9 cellular contexts compared by ENCODE assay signal in the genomic region with DNA sequence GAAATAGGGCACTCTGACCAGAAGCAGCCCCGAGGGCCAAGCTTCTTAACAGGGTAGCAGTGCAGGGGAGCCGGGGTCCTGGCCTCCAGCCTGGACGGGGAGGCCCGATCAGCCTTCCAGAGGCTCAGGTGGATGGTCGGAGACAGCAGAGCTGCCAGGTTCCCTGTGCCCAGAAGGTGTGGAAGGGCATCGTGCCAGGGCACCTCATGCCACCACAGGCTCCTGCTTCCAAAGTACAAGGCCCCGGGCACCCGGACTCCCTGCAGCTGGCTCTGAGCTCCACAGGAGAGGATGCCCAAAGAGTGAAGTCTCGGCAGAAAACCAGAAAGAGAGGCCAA. TPM values are rescaled to one million over a fixed set of nuclear protein-coding genes. Genes with fewer than 3 reads are reported as not detected.
DNase-seq lines count a peak whose midpoint lies in the region; ATAC-seq, FAIRE-seq and TF ChIP-seq lines count a peak whose summit lies in the region.
"Had no signal": no experiment of that assay in that cellular context is flagged by ENCODE, and none has a peak within 500 bp of the region (broad histone marks: within the 10 kb centered on the region; RNA-seq: fewer than 3 reads in every experiment).

No MANE protein-coding gene starts in this region.

- no peak overlapping the region for H3K14ac ChIP-seq in H1 (ENCODE audit: insufficient read length)

- peaks cover 45% of the 10 kb centered on the region for H3K4me1 Mint-ChIP-seq in neural progenitor cell

- H3K4me2 ChIP-seq in OCI-LY7 (ENCODE audit: low read length) (peak overlapping the region; percentile 87), H1 (ENCODE audit: insufficient read depth in 1 of 2, low read depth in 2 of 2, low read length in 2 of 2) (no peak overlapping the region), neural progenitor cell (peak overlapping the region; percentile 25), PC-9 (no peak overlapping the region)

- H3K9me3 ChIP-seq in AG04450 (ENCODE audit: control insufficient read depth, insufficient read depth, low read length) (peaks cover 7% of the 10 kb centered on the region; the same call in 1 of the 2 replicates), OCI-LY7 (ENCODE audit: low read length) (no peaks in the 10 kb centered on the region), H1 (ENCODE audit: insufficient read depth in 2 of 2, low read depth in 1 of 2, low read length in 1 of 2) (no peaks in the 10 kb centered on the region), neural progenitor cell (ENCODE audit: low read depth) (no peaks in the 10 kb centered on the region), PC-9 (ENCODE audit: insufficient read depth, low read depth) (no peaks in the 10 kb centered on the region)

- no peak for TF ChIP-seq POLR2A in H1 (IDR thresholded peaks at IDR 0.05; ENCODE audit: control extremely low read depth in 1 of 2, low read depth in 2 of 2, low read length in 2 of 2)
- TF ChIP-seq POLR2A in GM18505 (IDR thresholded peaks at IDR 0.05; ENCODE audit: borderline replicate concordance, extremely low read depth, insufficient read depth, insufficient read length): no peak

- H3K27ac Mint-ChIP-seq in neural progenitor cell: peak overlapping the region; percentile 94

- no peak overlapping the region for H2BK120ac ChIP-seq in H1 (replicated peaks; ENCODE audit: low read depth, low read length)

- H3K4me1 ChIP-seq in OCI-LY7 (ENCODE audit: insufficient read depth, low read length, poor library complexity, severe bottlenecking) (peaks cover 100% of the 10 kb centered on the region), H1 (replicated peaks in 1 of 4; ENCODE audit: control insufficient read depth in 3 of 4, insufficient read depth in 4 of 4, low read length in 3 of 4) (peaks cover 0 to 20% (median 15%) of the 10 kb centered on the region in 4 experiments; a peak in 6 of 7 replicates), neural progenitor cell (peaks cover 37% of the 10 kb centered on the region), PC-9 (replicated peaks; ENCODE audit: insufficient read depth) (peaks cover 37% of the 10 kb centered on the region)

- H4K91ac ChIP-seq in H1 (replicated peaks; ENCODE audit: insufficient read length, low read length): no peak overlapping the region

- no peak overlapping the region for H2BK15ac ChIP-seq in H1 (ENCODE audit: low read length)

- H3K4me3 ChIP-seq in AG04450 (ENCODE audit: low read depth, low read length) (peak overlapping the region; percentile 32), OCI-LY7 (ENCODE audit: low read depth, low read length, poor library complexity, severe bottlenecking) (peak overlapping the region; percentile 59), H1 (ENCODE audit: extremely low read depth in 1 of 4, insufficient read depth in 2 of 4, low read depth in 3 of 4, low read length in 4 of 4) (no peak overlapping the region), neural progenitor cell (no peak overlapping the region), PC-9 (no peak overlapping the region)

- CTCF ChIA-PET in AG04450 (lab: Charles Lee): interaction anchor here (0.6 to 2.8 kb wide), 7 partner anchors 14 to 133 kb away, joined by 3 to 19 read pairs (median 4); a partner anchor contains a TSS
- CTCF ChIA-PET in OCI-LY7 (lab: Charles Lee; ENCODE audit: unreplicated experiment): interaction anchor here (0.5 to 2.8 kb wide), 7 partner anchors 9 to 175 kb away, joined by 3 to 20 read pairs (median 4); a partner anchor contains a TSS
- CTCF ChIA-PET in H1 (lab: Charles Lee; ENCODE audit: partially characterized antibody): interaction anchor here (1.4 to 32.3 kb wide), 6 partner anchors 13 to 151 kb away, joined by 3 to 1058 read pairs (median 6); a partner anchor contains a TSS
- CTCF ChIA-PET in PC-9 (lab: Charles Lee): interaction anchor here (0.5 to 2.2 kb wide), 7 partner anchors 9 to 579 kb away, joined by 3 to 12 read pairs (median 3); a partner anchor contains a TSS

- TF ChIP-seq EP300 in H1 (IDR thresholded peaks at IDR 0.05; ENCODE audit: borderline replicate concordance in 1 of 2, low read depth in 2 of 2, low read length in 2 of 2): no peak

- peak overlapping the region; percentile 71; the same call in 1 of the 2 replicates for H2BK5ac ChIP-seq in H1 (ENCODE audit: low read depth, low read length)

- no peak overlapping the region; the same call in 1 of the 2 replicates for H3K18ac ChIP-seq in H1 (ENCODE audit: extremely low read depth, low read length)

- ATAC-seq in HG03442 (IDR thresholded peaks at IDR 0.05; ENCODE audit: unreplicated experiment): no peak
- no peak for ATAC-seq in GM18505 (IDR thresholded peaks at IDR 0.05; ENCODE audit: unreplicated experiment)

- H2AFZ ChIP-seq in OCI-LY7 (ENCODE audit: low read length) (no peak overlapping the region), H1 (ENCODE audit: low read length) (no peak overlapping the region), neural progenitor cell (replicated peaks) (no peak overlapping the region), PC-9 (no peak overlapping the region)

- no peaks in the 10 kb centered on the region for H3K23me2 ChIP-seq in H1 (ENCODE audit: low read depth, low read length)

- no peak overlapping the region for H3K56ac ChIP-seq in H1 (replicated peaks; ENCODE audit: insufficient read length, low read depth, low read length)

- no peak for TF ChIP-seq CTCF in AG04450 (IDR thresholded peaks at IDR 0.05; ENCODE audit: low read depth, low read length)
- TF ChIP-seq CTCF in OCI-LY7 (conservative IDR thresholded peaks at IDR 0.05; ENCODE audit: low read length): no peak
- TF ChIP-seq CTCF in H1 (IDR thresholded peaks at IDR 0.05; ENCODE audit: control extremely low read depth in 1 of 3, insufficient read depth in 1 of 3, low read depth in 1 of 3, low read length in 3 of 3): no peak
- TF ChIP-seq CTCF in neural progenitor cell (IDR thresholded peaks at IDR 0.05): no peak
- TF ChIP-seq CTCF in PC-9 (conservative IDR thresholded peaks at IDR 0.05): no peak

- peaks cover 10% of the 10 kb centered on the region for H3K79me1 ChIP-seq in H1 (ENCODE audit: low read depth, low read length)

- H3K27me3 ChIP-seq in AG04450 (ENCODE audit: control insufficient read depth, insufficient read depth, low read length) (no peaks in the 10 kb centered on the region), H1 (replicated peaks in 1 of 4; ENCODE audit: control insufficient read depth in 3 of 4, extremely low read depth in 1 of 4, insufficient read depth in 3 of 4, low read length in 3 of 4) (no peaks in the 10 kb centered on the region), neural progenitor cell (no peaks in the 10 kb centered on the region), PC-9 (ENCODE audit: insufficient read depth, low read depth) (no peaks in the 10 kb centered on the region)

- H4K5ac ChIP-seq in H1 (ENCODE audit: insufficient read length, low read depth, low read length): no peak overlapping the region

- H3K27ac ChIP-seq in AG04450 (ENCODE audit: low read depth, low read length): peak overlapping the region; percentile 99
- H3K27ac ChIP-seq in OCI-LY7 (ENCODE audit: low read depth, low read length, poor library complexity, severe bottlenecking): peak overlapping the region; percentile 97
- 0 out of 2 replicates have a peak overlapping the region, but pooled peaks have one; percentile 1 for H3K27ac ChIP-seq in H1 (ENCODE audit: low read depth, low read length)
- H3K27ac ChIP-seq in neural progenitor cell: no peak overlapping the region
- H3K27ac ChIP-seq in PC-9: no peak overlapping the region

- H3K79me2 ChIP-seq in OCI-LY7 (ENCODE audit: insufficient read depth, low read depth, low read length): peaks cover 84% of the 10 kb centered on the region
- peaks cover 0 to 9% of the 10 kb centered on the region in 2 experiments; a peak in 1 of 4 replicates for H3K79me2 ChIP-seq in H1 (ENCODE audit: control insufficient read depth in 1 of 2, insufficient read depth in 2 of 2, low read length in 2 of 2)
- H3K79me2 ChIP-seq in neural progenitor cell (ENCODE audit: low read depth): peaks cover 14% of the 10 kb centered on the region
- peaks cover 96% of the 10 kb centered on the region for H3K79me2 ChIP-seq in PC-9 (ENCODE audit: low read depth)

- H4K20me1 ChIP-seq in OCI-LY7 (ENCODE audit: insufficient read depth, low read length) (no peaks in the 10 kb centered on the region), H1 (replicated peaks in 1 of 2; ENCODE audit: control insufficient read depth in 1 of 2, insufficient read depth in 2 of 2, low read length in 2 of 2) (peaks cover 0 to 2% of the 10 kb centered on the region in 2 experiments), neural progenitor cell (ENCODE audit: low read depth) (peaks cover 22% of the 10 kb centered on the region), PC-9 (ENCODE audit: insufficient read depth) (peaks cover 25% of the 10 kb centered on the region; the same call in 1 of the 2 replicates)

- H3K4me3 Mint-ChIP-seq in neural progenitor cell: no peak overlapping the region

- no TSS peak for BruUV-seq in OCI-LY7 (replicated peaks; lab: Mats Ljungman, UMichigan)
- BruUV-seq in PC-9 (replicated peaks; lab: Mats Ljungman, UMichigan): no TSS peak

- H3K4ac ChIP-seq in H1 (replicated peaks; ENCODE audit: insufficient read length, low read depth, low read length): no peak overlapping the region

- intact Hi-C loops in OCI-LY7 (cut with micrococcal nuclease; ENCODE audit: unreplicated experiment): loop anchor here (2.0 kb wide), 1 partner anchor 13 kb away; no protein-coding TSS in a partner anchor
- intact Hi-C loops in PC-9 (cut with micrococcal nuclease; ENCODE audit: unreplicated experiment): no loop called here

- no peak for DNase-seq in AG04450 (ENCODE audit: low read depth, low spot score)
- DNase-seq in OCI-LY7 (ENCODE audit: low spot score): no peak
- peak in 1 of 2 experiments; percentile 52 for DNase-seq in H1 (ENCODE audit: low read depth in 1 of 2, low spot score in 2 of 2)
- DNase-seq in neural progenitor cell (ENCODE audit: low spot score): no peak
- DNase-seq in activated CD4-positive, CD25-positive, alpha-beta regulatory T cell treated with anti-CD3 and anti-CD28 coated beads, Interleukin-2, amount 50 U/mL, for 72 hours: no peak
- DNase-seq in PC-9: no peak
- DNase-seq: NCI-H524 treated with DMSO at 0.1 percent for 48 hours had no signal

- H3F3A ChIP-seq in neural progenitor cell (ENCODE audit: low read depth) (peaks cover 14% of the 10 kb centered on the region), PC-9 (ENCODE audit: insufficient read depth, low read depth) (peaks cover 29% of the 10 kb centered on the region; the same call in 1 of the 2 replicates)

- no peak overlapping the region for H2BK20ac ChIP-seq in H1 (ENCODE audit: low read length)

- peak overlapping the region; percentile 80; the same call in 1 of the 2 replicates for H2BK12ac ChIP-seq in H1 (ENCODE audit: low read depth, low read length)

- H4K8ac ChIP-seq in H1 (ENCODE audit: extremely low read depth, insufficient read depth, low read length): peak overlapping the region; percentile 66

- H3K36me3 ChIP-seq in OCI-LY7 (ENCODE audit: insufficient read depth, low read length) (peaks cover 36% of the 10 kb centered on the region; the same call in 1 of the 2 replicates), H1 (ENCODE audit: control insufficient read depth in 2 of 4, insufficient read depth in 4 of 4, low read length in 3 of 4) (no peaks in the 10 kb centered on the region; a peak in 1 of 8 replicates), neural progenitor cell (no peaks in the 10 kb centered on the region), PC-9 (ENCODE audit: low read depth) (0 out of 2 replicates have a peak, but pooled peaks cover 15% of the 10 kb centered on the region)

- WGBS in H1 (ENCODE audit: extremely low coverage in 1 of 2, insufficient coverage in 1 of 2, insufficient read length in 1 of 2, insufficient replicate concordance in 2 of 2, low coverage in 1 of 2, low lambda C conversion rate in 2 of 2, missing lambda C conversion rate in 1 of 2), 2 experiments: 92% methylated on average over 9 of the region's 9 CpGs; no CpG with 5 or more reads in 1 of the 2 experiments

- H3K9ac ChIP-seq in H1 (replicated peaks in 1 of 4; ENCODE audit: extremely low read depth in 1 of 4, low read depth in 3 of 4, low read length in 3 of 4) (no peak overlapping the region), neural progenitor cell (no peak overlapping the region)

- no peak overlapping the region for H2AK5ac ChIP-seq in H1 (ENCODE audit: low read depth, low read length)

- H3K9me2 ChIP-seq in OCI-LY7 (ENCODE audit: insufficient read depth, low read length): no peaks in the 10 kb centered on the region
- H3K9me2 ChIP-seq in PC-9 (ENCODE audit: insufficient read depth): no peaks in the 10 kb centered on the region

- no peak for TF ChIP-seq RAD21 in H1 (IDR thresholded peaks at IDR 0.05 in 1 of 2, conservative IDR thresholded peaks at IDR 0.05 in 1 of 2; ENCODE audit: low read depth in 2 of 2, low read length in 2 of 2)

- POLR2A ChIA-PET in AG04450 (lab: Yijun Ruan, JAX) (interaction anchor here (0.6 to 9.3 kb wide), 6 partner anchors 9 to 97 kb away, joined by 3 to 105 read pairs (median 5); a partner anchor contains a TSS), OCI-LY7 (lab: Charles Lee) (interaction anchor here (10.7 to 13.0 kb wide), 2 partner anchors 12 to 14 kb away, joined by 115 to 178 read pairs; a partner anchor contains a TSS), H1 (lab: Charles Lee; ENCODE audit: partially characterized antibody) (interaction anchor here (0.9 to 25.7 kb wide), 6 partner anchors 11 to 246 kb away, joined by 3 to 408 read pairs (median 4); a partner anchor contains a TSS), PC-9 (lab: Charles Lee; ENCODE audit: unreplicated experiment) (interaction anchor here (0.7 kb wide), 2 partner anchors 13 to 139 kb away, joined by 5 to 6 read pairs; no protein-coding TSS in a partner anchor)

- H3K27me3 Mint-ChIP-seq in neural progenitor cell (ENCODE audit: insufficient read depth, low read depth): peaks cover 6% of the 10 kb centered on the region

- no peaks in the 10 kb centered on the region for H3K9me3 Mint-ChIP-seq in neural progenitor cell

- H3K23ac ChIP-seq in H1 (ENCODE audit: insufficient read length): no peak overlapping the region

- peaks cover 7% of the 10 kb centered on the region for H3K36me3 Mint-ChIP-seq in neural progenitor cell

- no peak for FAIRE-seq in H1 (lab: Jason Lieb, UNC)

RNA-seq across cellular contexts. Expression of a gene that starts 14.3 kb away (rescaled TPM):
- 56.1 and 77.7 TPM in 2 replicates for polyA plus RNA-seq in AG04450 (2011; rRNA removed)
- polyA minus RNA-seq in AG04450 (2011; rRNA and poly(A)+ RNA removed): 98.0 and 147 TPM in 2 replicates
- total RNA-seq in OCI-LY7 (2014; rRNA removed; shearing (Covaris generic)): 101 and 107 TPM in 2 replicates
- total RNA-seq in OCI-LY7 (2022): 153 and 177 TPM in 2 replicates
- 36.9 and 42.9 TPM in 2 replicates for total RNA-seq in H1 (2021; fragmentation: NEBNext Ultra II Directional; extraction: Animal tissue kit (Norgen Biotek cat#: 25700))
- polyA plus RNA-seq in H1 (2011; rRNA removed): 31.5 and 54.0 TPM in 2 replicates
- polyA plus RNA-seq in H1 (2011; cell fraction: cytosol; rRNA removed): 33.1 TPM
- 38.0 TPM for polyA plus RNA-seq in H1 (2011; cell fraction: nucleus; rRNA removed)
- 22.9 to 33.8 TPM (median 30.9 TPM) in 4 replicates for polyA plus RNA-seq in H1 (2012, experiment 1 of 2)
- 28.9 TPM for polyA plus RNA-seq in H1 (2012, experiment 2 of 2)
- polyA plus RNA-seq in H1 (2013, experiment 1 of 2): 19.7 TPM
- 17.7 TPM for polyA plus RNA-seq in H1 (2013, experiment 2 of 2)
- polyA minus RNA-seq in H1 (2011; rRNA and poly(A)+ RNA removed): 24.7 and 48.1 TPM in 2 replicates
- 28.1 TPM for polyA minus RNA-seq in H1 (2011; cell fraction: cytosol; rRNA and poly(A)+ RNA removed)
- 22.0 TPM for polyA minus RNA-seq in H1 (2011; cell fraction: nucleus; rRNA and poly(A)+ RNA removed)
- 19.8 and 39.7 TPM in 2 replicates for total RNA-seq in neural progenitor cell (ENCODE audit: low replicate concordance)
- total RNA-seq in PC-9 (2021): 110 and 134 TPM in 2 replicates

RNA-seq across cellular contexts. Expression of a gene that starts 19.7 kb away (rescaled TPM):
- 0.02 and 0.04 TPM in 2 replicates for polyA plus RNA-seq in AG04450 (2011; rRNA removed)
- 0.09 TPM in 1 of 2 replicates, not detected in the other for polyA minus RNA-seq in AG04450 (2011; rRNA and poly(A)+ RNA removed)
- 4.9 TPM in 2 replicates for total RNA-seq in OCI-LY7 (2014; rRNA removed; shearing (Covaris generic))
- 3.5 and 5.1 TPM in 2 replicates for total RNA-seq in OCI-LY7 (2022)
- total RNA-seq in H1 (2021; fragmentation: NEBNext Ultra II Directional; extraction: Animal tissue kit (Norgen Biotek cat#: 25700)): 10.6 and 12.3 TPM in 2 replicates
- 3.7 and 6.7 TPM in 2 replicates for polyA plus RNA-seq in H1 (2011; rRNA removed)
- 5.9 TPM for polyA plus RNA-seq in H1 (2011; cell fraction: cytosol; rRNA removed)
- 27.1 TPM for polyA plus RNA-seq in H1 (2011; cell fraction: nucleus; rRNA removed)
- polyA plus RNA-seq in H1 (2012, experiment 1 of 2): 6.2 to 12.1 TPM (median 10.3 TPM) in 4 replicates
- 4.7 TPM for polyA plus RNA-seq in H1 (2012, experiment 2 of 2)
- 4.8 TPM for polyA plus RNA-seq in H1 (2013, experiment 1 of 2)
- 3.8 TPM for polyA plus RNA-seq in H1 (2013, experiment 2 of 2)
- polyA minus RNA-seq in H1 (2011; rRNA and poly(A)+ RNA removed): 4.5 and 4.9 TPM in 2 replicates
- polyA minus RNA-seq in H1 (2011; cell fraction: cytosol; rRNA and poly(A)+ RNA removed): 7.4 TPM
- 20.2 TPM for polyA minus RNA-seq in H1 (2011; cell fraction: nucleus; rRNA and poly(A)+ RNA removed)
- 0.62 and 2.1 TPM in 2 replicates for total RNA-seq in neural progenitor cell (ENCODE audit: low replicate concordance)
- 31.3 and 33.8 TPM in 2 replicates for total RNA-seq in PC-9 (2021)

RNA-seq across cellular contexts. Expression of a gene that starts 52.9 kb away (rescaled TPM):
- polyA plus RNA-seq in AG04450 (2011; rRNA removed) (3.7 and 5.1 TPM in 2 replicates), H1 (2011; rRNA removed) (12.1 and 19.8 TPM in 2 replicates)
- 6.6 and 9.0 TPM in 2 replicates for polyA minus RNA-seq in AG04450 (2011; rRNA and poly(A)+ RNA removed)
- 18.1 and 29.0 TPM in 2 replicates for total RNA-seq in OCI-LY7 (2014; rRNA removed; shearing (Covaris generic))
- total RNA-seq in OCI-LY7 (2022) (28.2 and 28.7 TPM in 2 replicates), neural progenitor cell (ENCODE audit: low replicate concordance) (4.4 and 16.6 TPM in 2 replicates), PC-9 (2021) (48.2 and 53.2 TPM in 2 replicates)
- total RNA-seq in H1 (2021; fragmentation: NEBNext Ultra II Directional; extraction: Animal tissue kit (Norgen Biotek cat#: 25700)): 20.9 and 22.1 TPM in 2 replicates
- polyA plus RNA-seq in H1 (2011; cell fraction: cytosol; rRNA removed): 7.3 TPM
- polyA plus RNA-seq in H1 (2011; cell fraction: nucleus; rRNA removed): 29.8 TPM
- 13.2 to 19.6 TPM (median 18.1 TPM) in 4 replicates for polyA plus RNA-seq in H1 (2012, experiment 1 of 2)
- 14.9 TPM for polyA plus RNA-seq in H1 (2012, experiment 2 of 2)
- 7.1 TPM for polyA plus RNA-seq in H1 (2013, experiment 1 of 2)
- 7.1 TPM for polyA plus RNA-seq in H1 (2013, experiment 2 of 2)
- 8.1 and 8.8 TPM in 2 replicates for polyA minus RNA-seq in H1 (2011; rRNA and poly(A)+ RNA removed)
- 18.1 TPM for polyA minus RNA-seq in H1 (2011; cell fraction: cytosol; rRNA and poly(A)+ RNA removed)
- polyA minus RNA-seq in H1 (2011; cell fraction: nucleus; rRNA and poly(A)+ RNA removed): 24.5 TPM

RNA-seq across cellular contexts. Expression of a gene that starts 53.8 kb away (rescaled TPM):
- polyA plus RNA-seq in AG04450 (2011; rRNA removed) (15.0 and 22.3 TPM in 2 replicates), H1 (2011; rRNA removed) (47.2 and 78.5 TPM in 2 replicates)
- polyA minus RNA-seq in AG04450 (2011; rRNA and poly(A)+ RNA removed): 11.5 and 17.1 TPM in 2 replicates
- total RNA-seq in OCI-LY7 (2014; rRNA removed; shearing (Covaris generic)): 29.8 and 44.4 TPM in 2 replicates
- total RNA-seq in OCI-LY7 (2022) (71.6 and 72.4 TPM in 2 replicates), neural progenitor cell (ENCODE audit: low replicate concordance) (11.4 and 34.9 TPM in 2 replicates), PC-9 (2021) (48.7 and 61.6 TPM in 2 replicates)
- total RNA-seq in H1 (2021; fragmentation: NEBNext Ultra II Directional; extraction: Animal tissue kit (Norgen Biotek cat#: 25700)): 56.3 and 56.9 TPM in 2 replicates
- 43.0 TPM for polyA plus RNA-seq in H1 (2011; cell fraction: cytosol; rRNA removed)
- polyA plus RNA-seq in H1 (2011; cell fraction: nucleus; rRNA removed): 97.2 TPM
- 37.5 to 59.8 TPM (median 54.2 TPM) in 4 replicates for polyA plus RNA-seq in H1 (2012, experiment 1 of 2)
- polyA plus RNA-seq in H1 (2012, experiment 2 of 2): 53.7 TPM
- 63.6 TPM for polyA plus RNA-seq in H1 (2013, experiment 1 of 2)
- polyA plus RNA-seq in H1 (2013, experiment 2 of 2): 66.9 TPM
- polyA minus RNA-seq in H1 (2011; rRNA and poly(A)+ RNA removed): 22.9 and 27.9 TPM in 2 replicates
- polyA minus RNA-seq in H1 (2011; cell fraction: cytosol; rRNA and poly(A)+ RNA removed): 32.7 TPM
- polyA minus RNA-seq in H1 (2011; cell fraction: nucleus; rRNA and poly(A)+ RNA removed): 27.2 TPM

Comparison
In these comparisons a context has a peak if more than half of its experiments do, and no peak if none do; other contexts are left out.
1. H3K27ac ChIP-seq: peak in AG04450 (single experiment), OCI-LY7 (single experiment) and H1 (single experiment); none in neural progenitor cell (single experiment) and PC-9 (single experiment).
2. H3K4me3 ChIP-seq: peak in AG04450 (single experiment) and OCI-LY7 (single experiment); none in H1 (0 of 4), neural progenitor cell (single experiment) and PC-9 (single experiment).
3. H3K4me2 ChIP-seq: peak in OCI-LY7 (single experiment) and neural progenitor cell (single experiment); none in H1 (0 of 2) and PC-9 (single experiment).